In the genomic region with DNA sequence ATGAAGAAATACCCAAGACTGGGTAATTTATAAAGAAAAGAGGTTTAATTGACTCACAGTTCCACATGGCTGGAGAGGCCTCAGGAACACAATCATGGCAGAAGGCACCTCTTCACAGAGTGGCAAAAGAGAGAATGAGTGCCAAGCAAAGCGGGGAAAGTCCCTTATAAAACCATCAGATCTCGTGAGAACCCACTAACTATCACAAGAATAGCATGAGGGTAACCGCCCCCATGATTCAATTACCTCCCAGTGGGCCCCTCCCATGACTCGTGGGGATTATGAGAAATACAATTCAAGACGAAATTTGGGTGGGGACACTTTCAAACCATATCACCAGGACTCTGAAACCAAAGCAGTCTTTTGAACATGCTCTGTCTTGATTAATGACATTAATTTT, we compare ENCODE assay signal across 16 cellular contexts. TPM values are rescaled to one million over a fixed set of nuclear protein-coding genes. Genes with fewer than 3 reads are reported as not detected.
DNase-seq lines count a peak whose midpoint lies in the region; ATAC-seq, FAIRE-seq and TF ChIP-seq lines count a peak whose summit lies in the region.
"Had no signal": no experiment of that assay in that cellular context is flagged by ENCODE, and none has a peak within 500 bp of the region (broad histone marks: within the 10 kb centered on the region; RNA-seq: fewer than 3 reads in every experiment).

No MANE protein-coding gene starts in this region.

- ATAC-seq in activated CD4-positive, CD25-positive, alpha-beta regulatory T cell treated with anti-CD3 and anti-CD28 coated beads, Interleukin-2, amount 50 U/mL, for 24 hours: peak; percentile 69 to 81
- ATAC-seq: upper lobe of right lung had no signal

- peaks cover 3% of the 10 kb centered on the region for H3K36me3 Mint-ChIP-seq in activated naive CD8-positive, alpha-beta T cell

- H3K9me3 Mint-ChIP-seq in activated naive CD8-positive, alpha-beta T cell (ENCODE audit: low read depth): peaks cover 4% of the 10 kb centered on the region
- H3K9me3 Mint-ChIP-seq: T-helper 1 cell treated with Interleukin-12 subunit alpha and Interleukin-12 subunit beta and Interleukin-4 antibody, amounts not matched to agents 30 μg/mL and 1 μg/mL, for 36 hours had no signal

- DNase-seq in activated CD4-positive, CD25-positive, alpha-beta regulatory T cell treated with anti-CD3 and anti-CD28 coated beads, Interleukin-2, amount 50 U/mL, for 72 hours: no peak
- DNase-seq in RPMI7951 (ENCODE audit: low read depth) (peak; percentile 37), nucleus accumbens (lab: John Stamatoyannopoulos, UW) (no peak), NCI-H2029 treated with DMSO at 0.1 percent for 48 hours (lab: John Stamatoyannopoulos, UW) (no peak), H54 (ENCODE audit: insufficient read length, low spot score) (no peak)
- peak; percentile 22 to 56 for DNase-seq in stimulated activated CD4-positive, alpha-beta T cell treated with anti-CD3 and anti-CD28 coated beads, Interleukin-2, amount 100 ng/mL, for 24 hours
- DNase-seq: amygdala, Kasumi-1, NCI-H526, upper lobe of right lung had no signal

- H3K4me1 Mint-ChIP-seq in activated naive CD8-positive, alpha-beta T cell (ENCODE audit: low read depth): peaks cover 18% of the 10 kb centered on the region

- FAIRE-seq in H54 (lab: Jason Lieb, UNC): no peak
- FAIRE-seq: colon, keratinocyte had no signal

- H3K27ac Mint-ChIP-seq in activated naive CD8-positive, alpha-beta T cell: peak overlapping the region; percentile 72
- H3K27ac Mint-ChIP-seq: T-helper 1 cell treated with Interleukin-12 subunit alpha and Interleukin-12 subunit beta and Interleukin-4 antibody, amounts not matched to agents 30 μg/mL and 1 μg/mL, for 36 hours had no signal

- no peak for TF ChIP-seq POLR2A in H54 (IDR thresholded peaks at IDR 0.05; ENCODE audit: low read depth, low read length)

- no peak overlapping the region for H3K4me3 Mint-ChIP-seq in activated naive CD8-positive, alpha-beta T cell
- H3K4me3 Mint-ChIP-seq: T-helper 1 cell treated with Interleukin-12 subunit alpha and Interleukin-12 subunit beta and Interleukin-4 antibody, amounts not matched to agents 30 μg/mL and 1 μg/mL, for 36 hours had no signal

- peaks cover 1% of the 10 kb centered on the region for H3K27me3 Mint-ChIP-seq in activated naive CD8-positive, alpha-beta T cell

RNA-seq across cellular contexts. Expression of a gene that starts 7.0 kb away (rescaled TPM):
- not detected in 2 replicates for total RNA-seq in RPMI7951 (2014; rRNA removed; shearing (Covaris generic))
- total RNA-seq: Daoy, upper lobe of right lung had no signal

RNA-seq across cellular contexts. Expression of a gene that starts 40.1 kb away (rescaled TPM):
- total RNA-seq in RPMI7951 (2014; rRNA removed; shearing (Covaris generic)): 0.49 and 0.72 TPM in 2 replicates
- total RNA-seq: Daoy had no signal

Comparison
In these comparisons a context has a peak if more than half of its experiments do, and no peak if none do; other contexts are left out.
1. DNase-seq: peak in RPMI7951 (single experiment) and stimulated activated CD4-positive, alpha-beta T cell treated with anti-CD3 and anti-CD28 coated beads, Interleukin-2, amount 100 ng/mL, for 24 hours (2 of 2); none in activated CD4-positive, CD25-positive, alpha-beta regulatory T cell treated with anti-CD3 and anti-CD28 coated beads, Interleukin-2, amount 50 U/mL, for 72 hours (single experiment), nucleus accumbens (0 of 56), NCI-H2029 treated with DMSO at 0.1 percent for 48 hours (single experiment) and H54 (single experiment).